Comparison of ENCODE assay signal across 9 cellular contexts in the genomic region with DNA sequence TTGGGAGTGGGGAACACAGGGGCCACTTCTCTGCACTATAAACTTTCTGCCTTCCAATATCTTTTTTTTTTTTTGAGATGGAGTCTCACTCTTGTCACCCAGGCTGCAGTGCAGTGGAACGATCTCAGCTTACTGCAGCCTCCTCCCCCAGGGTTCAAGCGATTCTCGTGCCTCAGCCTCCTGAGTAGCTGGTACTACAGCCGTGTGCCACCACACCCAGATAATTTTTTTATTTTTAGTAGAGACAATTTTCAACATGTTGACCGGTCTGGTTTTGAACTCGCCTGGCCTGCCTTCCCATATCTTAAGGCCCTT.
A peak's percentile ranks its signal among the peaks of the same experiment; 100 is the strongest.
DNase-seq lines count a peak whose midpoint lies in the region; ATAC-seq and TF ChIP-seq lines count a peak whose summit lies in the region.
"Had no signal": no experiment of that assay in that cellular context is flagged by ENCODE, and none has a peak within 500 bp of the region (broad histone marks: within the 10 kb centered on the region; RNA-seq: fewer than 3 reads in every experiment).

No MANE protein-coding gene starts in this region.

- H3K4me1 ChIP-seq in BLaER1, result peaks cover 38% of the 10 kb centered on the region
- H3K4me1 ChIP-seq in OCI-LY3 (ENCODE audit: low read length), result peaks cover 23% of the 10 kb centered on the region
- H3K4me1 ChIP-seq in duodenal mucosa (ENCODE audit: control insufficient read depth in 1 of 2, insufficient read depth in 2 of 2, low read length in 2 of 2), result peaks cover 35 to 46% of the 10 kb centered on the region in 2 donors

- H3K36me3 Mint-ChIP-seq in nephron progenitor cell (ENCODE audit: low read depth), result peaks cover 67% of the 10 kb centered on the region

- TF ChIP-seq CTCF in OCI-LY3 (IDR thresholded peaks at IDR 0.05; ENCODE audit: low read depth, low read length) (no peak), nephron progenitor cell (IDR thresholded peaks at IDR 0.05) (no peak)

- H3K9me3 Mint-ChIP-seq in nephron progenitor cell, result no peaks in the 10 kb centered on the region

- peaks cover 56% of the 10 kb centered on the region for H4K20me1 ChIP-seq in BLaER1
- peaks cover 42% of the 10 kb centered on the region for H4K20me1 ChIP-seq in OCI-LY3 (ENCODE audit: insufficient read depth, low read length)

- peak overlapping the region; percentile 84 for H3K4me2 ChIP-seq in BLaER1
- peak overlapping the region; percentile 85 for H3K4me2 ChIP-seq in OCI-LY3 (ENCODE audit: low read length)

- H3K27me3 ChIP-seq in BLaER1 (no peaks in the 10 kb centered on the region), OCI-LY3 (ENCODE audit: low read depth, low read length) (no peaks in the 10 kb centered on the region), duodenal mucosa (ENCODE audit: control insufficient read depth in 1 of 2, insufficient read depth in 2 of 2, low read length in 2 of 2) (no peaks in the 10 kb centered on the region)

- ATAC-seq in GM21576 (IDR thresholded peaks at IDR 0.05; ENCODE audit: unreplicated experiment) (no peak), HG03565 (IDR thresholded peaks at IDR 0.05; ENCODE audit: unreplicated experiment) (no peak)

- H3K36me3 ChIP-seq in BLaER1 (peaks cover 77% of the 10 kb centered on the region), OCI-LY3 (replicated peaks; ENCODE audit: low read depth, low read length) (peaks cover 69% of the 10 kb centered on the region), duodenal mucosa (ENCODE audit: control insufficient read depth in 1 of 2, insufficient read depth in 2 of 2, low read length in 2 of 2) (peaks cover 29 to 50% of the 10 kb centered on the region in 2 donors)

- no peak overlapping the region for H2AFZ ChIP-seq in OCI-LY3 (ENCODE audit: low read depth, low read length)

- H3K9me3 ChIP-seq in BLaER1, result no peaks in the 10 kb centered on the region
- no peaks in the 10 kb centered on the region for H3K9me3 ChIP-seq in OCI-LY3 (ENCODE audit: insufficient read depth, low read length)
- H3K9me3 ChIP-seq in duodenal mucosa (ENCODE audit: control insufficient read depth in 1 of 2, low read length in 2 of 2), result no peaks in the 10 kb centered on the region

- peak overlapping the region; percentile 100 for H3K27ac Mint-ChIP-seq in nephron progenitor cell

- peak overlapping the region; percentile 100 for H3K4me3 Mint-ChIP-seq in nephron progenitor cell

- H3K79me2 ChIP-seq in OCI-LY3 (ENCODE audit: low read length), result peaks cover 87% of the 10 kb centered on the region

- H3K4me1 Mint-ChIP-seq in nephron progenitor cell, result peaks cover 69% of the 10 kb centered on the region

- H3K27ac ChIP-seq in BLaER1 (peak overlapping the region; percentile 99), OCI-LY3 (ENCODE audit: low read length) (peak overlapping the region; percentile 92), duodenal mucosa (ENCODE audit: low read depth, low read length) (no peak overlapping the region)

- H3K4me3 ChIP-seq in BLaER1 (peak overlapping the region; percentile 97), OCI-LY3 (ENCODE audit: low read length) (peak overlapping the region; percentile 87), duodenal mucosa (ENCODE audit: low read depth in 1 of 2, low read length in 2 of 2) (peak overlapping the region; percentile 93 to 99)

- no peaks in the 10 kb centered on the region for H3K27me3 Mint-ChIP-seq in nephron progenitor cell (ENCODE audit: low read depth, poor library complexity)

- DNase-seq in nephron progenitor cell, result no peak
- DNase-seq in activated CD4-positive, CD25-positive, alpha-beta regulatory T cell (lab: John Stamatoyannopoulos, UW), result no peak
- no peak for DNase-seq in C1 segment of cervical spinal cord (lab: John Stamatoyannopoulos, UW)
- DNase-seq: NCI-H2081 had no signal

- H3K9ac ChIP-seq in BLaER1 (peak overlapping the region; percentile 99), OCI-LY3 (ENCODE audit: low read length) (peak overlapping the region; percentile 95), duodenal mucosa (ENCODE audit: low read depth in 1 of 2, low read length in 2 of 2) (peak overlapping the region; percentile 100)
